In genomic region chr13:67084066-67084465, GRCh38 we compare ENCODE assay signal across 16 cellular contexts.
"Had no signal": no experiment of that assay in that cellular context is flagged by ENCODE, and none has a peak within 500 bp of the region (broad histone marks: within the 10 kb centered on the region; RNA-seq: fewer than 3 reads in every experiment).

No MANE protein-coding gene starts in this region.

- ATAC-seq: activated CD4-positive, alpha-beta T cell treated with anti-CD3 and anti-CD28 coated beads for 36 hours; esophagus mucosa; WTC11 had no signal

- H3K36me3 ChIP-seq: thoracic aorta, upper lobe of left lung had no signal

- H3K4me3 ChIP-seq: SK-N-MC, skin epidermis, thoracic aorta, upper lobe of left lung had no signal

- H3K9me3 ChIP-seq: thoracic aorta, upper lobe of left lung had no signal

- H3K27ac ChIP-seq: SK-N-MC, skin epidermis, thoracic aorta, upper lobe of left lung had no signal

- H3K4me1 ChIP-seq: upper lobe of left lung had no signal

- H3K27me3 ChIP-seq: upper lobe of left lung had no signal

- DNase-seq: activated CD4-positive, alpha-beta T cell treated with anti-CD3 and anti-CD28 coated beads for 36 hours; activated CD4-positive, alpha-beta T cell treated with anti-CD3 and anti-CD28 coated beads, Interleukin-2, amount 50 U/mL, for 48 hours; activated naive CD4-positive, alpha-beta T cell; activated naive CD8-positive, alpha-beta T cell treated with anti-CD3 and anti-CD28 coated beads for 36 hours; amniotic stem cell; cortex of kidney; effector CD4-positive, alpha-beta T cell; occipital lobe; stimulated activated CD4-positive, alpha-beta T cell treated with anti-CD3 and anti-CD28 coated beads, Interleukin-15, amount 100 ng/mL, for 24 hours; stimulated activated CD4-positive, alpha-beta T cell treated with anti-CD3 and anti-CD28 coated beads, Interleukin-2, amount 100 ng/mL, for 48 hours; upper lobe of left lung had no signal
